ENCODE assay signal across 8 cellular contexts in genomic region chr17:65055280-65055707, GRCh38. TPM values are rescaled to one million over a fixed set of nuclear protein-coding genes. Genes with fewer than 3 reads are reported as not detected.
DNase-seq lines count a peak whose midpoint lies in the region; ATAC-seq and TF ChIP-seq lines count a peak whose summit lies in the region.

No MANE protein-coding gene starts in this region.

- H3K36me3 Mint-ChIP-seq in activated T-cell treated with anti-CD3 and anti-CD28 coated beads, Interleukin-2, amount 50 U/mL, for 24 hours (ENCODE audit: low read depth), result peaks cover 60% of the 10 kb centered on the region
- H3K36me3 Mint-ChIP-seq in IgD-negative memory B cell (peaks cover 2% of the 10 kb centered on the region), memory B cell (peaks cover 15% of the 10 kb centered on the region)

- H3K4me3 ChIP-seq in body of pancreas (peak overlapping the region; percentile 61 to 73), upper lobe of right lung (peak overlapping the region; percentile 73)

- no peaks in the 10 kb centered on the region for H3K36me3 ChIP-seq in body of pancreas (replicated peaks in 1 of 2; ENCODE audit: insufficient read depth in 1 of 2, low read depth in 2 of 2)
- peaks cover 31% of the 10 kb centered on the region for H3K36me3 ChIP-seq in upper lobe of right lung

- ATAC-seq in body of pancreas (no peak), memory B cell (ENCODE audit: low read depth) (no peak), upper lobe of right lung (no peak)

- no peak for TF ChIP-seq POLR2A in body of pancreas (IDR thresholded peaks at IDR 0.05)

- 1% methylated on average over 7 of the region's 7 CpGs for WGBS in body of pancreas, 2 donors

- H3K4me3 Mint-ChIP-seq in activated T-cell treated with anti-CD3 and anti-CD28 coated beads, Interleukin-2, amount 50 U/mL, for 24 hours, result peak overlapping the region; percentile 93
- peak overlapping the region; percentile 93 to 98 (median 96) for H3K4me3 Mint-ChIP-seq in IgD-negative memory B cell
- peak overlapping the region; percentile 92 for H3K4me3 Mint-ChIP-seq in memory B cell

- no peak for TF ChIP-seq CTCF in body of pancreas (IDR thresholded peaks at IDR 0.05)
- no peak for TF ChIP-seq CTCF in upper lobe of right lung (IDR thresholded peaks at IDR 0.05)

- H3K27ac ChIP-seq in body of pancreas, result peak overlapping the region; percentile 92 to 98 (median 98)
- H3K27ac ChIP-seq in upper lobe of right lung, result peak overlapping the region; percentile 99

- peak overlapping the region; percentile 96 for H3K27ac Mint-ChIP-seq in activated T-cell treated with anti-CD3 and anti-CD28 coated beads, Interleukin-2, amount 50 U/mL, for 24 hours
- H3K27ac Mint-ChIP-seq in IgD-negative memory B cell, result peak overlapping the region; percentile 95 to 99 (median 95)
- H3K27ac Mint-ChIP-seq in memory B cell, result peak overlapping the region; percentile 99

- H3K27me3 ChIP-seq in body of pancreas (no peaks in the 10 kb centered on the region), upper lobe of right lung (no peaks in the 10 kb centered on the region)

- DNase-seq in activated T-cell treated with anti-CD3 and anti-CD28 coated beads, Interleukin-2, amount 50 U/mL, for 24 hours, result no peak
- no peak for DNase-seq in activated T-cell treated with anti-CD3 and anti-CD28 coated beads, Interleukin-2, amount 50 U/mL, for 48 hours
- DNase-seq in body of pancreas (no peak), memory B cell (ENCODE audit: low spot score in 2 of 2) (no peak), upper lobe of right lung (no peak), NCI-H2081 treated with DMSO at 0.1 percent for 48 hours (lab: John Stamatoyannopoulos, UW) (no peak), hypothalamus (lab: John Stamatoyannopoulos, UW) (no peak)

- peaks cover 20% of the 10 kb centered on the region for H3K4me1 ChIP-seq in body of pancreas
- H3K4me1 ChIP-seq in upper lobe of right lung, result peaks cover 42% of the 10 kb centered on the region

- H3K9me3 ChIP-seq in body of pancreas (no peaks in the 10 kb centered on the region), upper lobe of right lung (no peaks in the 10 kb centered on the region)

- no peaks in the 10 kb centered on the region for H3K9me3 Mint-ChIP-seq in activated T-cell treated with anti-CD3 and anti-CD28 coated beads, Interleukin-2, amount 50 U/mL, for 24 hours
- no peaks in the 10 kb centered on the region for H3K9me3 Mint-ChIP-seq in IgD-negative memory B cell
- no peaks in the 10 kb centered on the region for H3K9me3 Mint-ChIP-seq in memory B cell

- intact Hi-C loops in body of pancreas (cut with DNase I), result no loop called here
- intact Hi-C loops in upper lobe of right lung (cut with DNase I), result no loop called here

- no peaks in the 10 kb centered on the region for H3K27me3 Mint-ChIP-seq in activated T-cell treated with anti-CD3 and anti-CD28 coated beads, Interleukin-2, amount 50 U/mL, for 24 hours
- peaks cover 1% of the 10 kb centered on the region for H3K27me3 Mint-ChIP-seq in IgD-negative memory B cell
- no peaks in the 10 kb centered on the region for H3K27me3 Mint-ChIP-seq in memory B cell

- H3K4me1 Mint-ChIP-seq in activated T-cell treated with anti-CD3 and anti-CD28 coated beads, Interleukin-2, amount 50 U/mL, for 24 hours (ENCODE audit: low read depth), result peaks cover 56% of the 10 kb centered on the region
- H3K4me1 Mint-ChIP-seq in IgD-negative memory B cell (peaks cover 25 to 39% (median 37%) of the 10 kb centered on the region in 3 donors), memory B cell (peaks cover 29% of the 10 kb centered on the region)

RNA-seq across cellular contexts. Expression of gene GNA13, which starts 1.2 kb away (rescaled TPM):
- polyA plus RNA-seq in IgD-negative memory B cell, result 37.3 TPM
- total RNA-seq in body of pancreas (10 to 100 TPM; 20.2 to 22.4 TPM), upper lobe of right lung (51.3 TPM)
